In genomic region chr6:33317668-33318425, GRCh38 we compare ENCODE assay signal across 1 cellular context.
TF ChIP-seq lines count a peak whose summit lies in the region.

TSS of gene ZBTB22 (minus strand) at chr6:33317744. CDS start at chr6:33316916, 828 bp downstream.

TF ChIP-seq in K562, 482 proteins besides CTCF, POLR2A, EP300 and RAD21 (continued from another document and continues in another):
- 0 out of 6 replicates have a peak, but pooled peaks of 1 of the 3 experiments have one; percentile 35 for TF ChIP-seq ZBTB11 (CRISPR knock-in tag; IDR thresholded peaks at IDR 0.05)
- peak; percentile 74 for TF ChIP-seq HMGN3 (IDR thresholded peaks at IDR 0.05; ENCODE audit: borderline replicate concordance, extremely low read depth, insufficient read length, low read depth, low read length)
- TF ChIP-seq HES1 (IDR thresholded peaks at IDR 0.05; ENCODE audit: low read depth) = 0 out of 2 replicates have a peak, but pooled peaks have one; percentile 13
- peak; percentile 37 to 55; a peak in 3 of 4 replicates for TF ChIP-seq FOXK2 (conservative IDR thresholded peaks at IDR 0.05 in 1 of 2, IDR thresholded peaks at IDR 0.05 in 1 of 2; ENCODE audit: low read depth in 2 of 2)
- TF ChIP-seq ERF (CRISPR knock-in tag; IDR thresholded peaks at IDR 0.05) = 0 out of 2 replicates have a peak, but pooled peaks have one; percentile 77
- TF ChIP-seq HDAC1 (IDR thresholded peaks at IDR 0.05) = peak in 1 of 2 experiments; percentile 62; a peak in 2 of 4 replicates
- TF ChIP-seq SMARCA5 (IDR thresholded peaks at IDR 0.05) = peak; percentile 79; the same call in 1 of the 2 replicates
- TF ChIP-seq FOS (IDR thresholded peaks at IDR 0.05; ENCODE audit: extremely low read depth, insufficient read length) = peak; percentile 76
- no peak for TF ChIP-seq BRF2 (IDR thresholded peaks at IDR 0.05; ENCODE audit: borderline replicate concordance, insufficient read depth, insufficient read length)
- no peak for TF ChIP-seq EZH2 (IDR thresholded peaks at IDR 0.05; ENCODE audit: borderline replicate concordance, low read depth, low read length)
- TF ChIP-seq TAF1 (IDR thresholded peaks at IDR 0.05; ENCODE audit: control insufficient read depth, extremely low read depth, insufficient read depth, low read length, severe bottlenecking) = peak; percentile 44
- no peak for TF ChIP-seq CHD7 (IDR thresholded peaks at IDR 0.05; ENCODE audit: low read depth, low read length)
- no peak for TF ChIP-seq RBM34 (IDR thresholded peaks at IDR 0.05; ENCODE audit: borderline replicate concordance, insufficient read depth, low read length)
- TF ChIP-seq CEBPB (tag; IDR thresholded peaks at IDR 0.05) = no peak
- peak; percentile 59; the same call in 1 of the 2 replicates for TF ChIP-seq MBD2 (IDR thresholded peaks at IDR 0.05; ENCODE audit: borderline replicate concordance, low read depth)
- peak; percentile 19; the same call in 1 of the 2 replicates for TF ChIP-seq C11orf30 (IDR thresholded peaks at IDR 0.05; ENCODE audit: low read depth)
- no peak for TF ChIP-seq ZNF232 (CRISPR knock-in tag; IDR thresholded peaks at IDR 0.05)
- peak; percentile 49; the same call in 1 of the 2 replicates for TF ChIP-seq RB1 (IDR thresholded peaks at IDR 0.05; ENCODE audit: low read depth)
- TF ChIP-seq CAMTA2 (CRISPR knock-in tag; conservative IDR thresholded peaks at IDR 0.05) = 0 out of 2 replicates have a peak, but pooled peaks have one; percentile 9
- peak; percentile 25; the same call in 1 of the 2 replicates for TF ChIP-seq ESRRA (IDR thresholded peaks at IDR 0.05; ENCODE audit: borderline replicate concordance, low read depth)
- TF ChIP-seq TRIM28 (IDR thresholded peaks at IDR 0.05) = peak; percentile 88
- TF ChIP-seq TBL1XR1 (IDR thresholded peaks at IDR 0.05; ENCODE audit: low read length in 2 of 2) = no peak
- TF ChIP-seq ZNF212 (CRISPR knock-in tag; IDR thresholded peaks at IDR 0.05) = peak; percentile 50; the same call in 1 of the 2 replicates
- no peak for TF ChIP-seq ARID4B (CRISPR knock-in tag; IDR thresholded peaks at IDR 0.05)
- no peak for TF ChIP-seq MTF1 (CRISPR knock-in tag; IDR thresholded peaks at IDR 0.05; ENCODE audit: borderline replicate concordance)
- no peak for TF ChIP-seq USF1 (CRISPR knock-in tag; IDR thresholded peaks at IDR 0.05)
- no peak for TF ChIP-seq CBFA2T2 (conservative IDR thresholded peaks at IDR 0.05)
- peak; percentile 84 for TF ChIP-seq SP1 (CRISPR knock-in tag; IDR thresholded peaks at IDR 0.05)
- TF ChIP-seq L3MBTL2 (IDR thresholded peaks at IDR 0.05) = peak; percentile 81
- no peak for TF ChIP-seq CGGBP1 (CRISPR knock-in tag; IDR thresholded peaks at IDR 0.05)
- TF ChIP-seq POLR2G (IDR thresholded peaks at IDR 0.05; ENCODE audit: low read depth, low read length) = peak; percentile 79
- no peak for TF ChIP-seq GABPB2 (CRISPR knock-in tag; conservative IDR thresholded peaks at IDR 0.05)
- TF ChIP-seq MXI1 (IDR thresholded peaks at IDR 0.05; ENCODE audit: low read depth, low read length) = peak; percentile 55
- TF ChIP-seq TEAD4 (IDR thresholded peaks at IDR 0.05; ENCODE audit: low read length) = peak; percentile 72
- no peak for TF ChIP-seq TEAD4 (CRISPR knock-in tag; IDR thresholded peaks at IDR 0.05; ENCODE audit: borderline replicate concordance)
